In the genomic region with DNA sequence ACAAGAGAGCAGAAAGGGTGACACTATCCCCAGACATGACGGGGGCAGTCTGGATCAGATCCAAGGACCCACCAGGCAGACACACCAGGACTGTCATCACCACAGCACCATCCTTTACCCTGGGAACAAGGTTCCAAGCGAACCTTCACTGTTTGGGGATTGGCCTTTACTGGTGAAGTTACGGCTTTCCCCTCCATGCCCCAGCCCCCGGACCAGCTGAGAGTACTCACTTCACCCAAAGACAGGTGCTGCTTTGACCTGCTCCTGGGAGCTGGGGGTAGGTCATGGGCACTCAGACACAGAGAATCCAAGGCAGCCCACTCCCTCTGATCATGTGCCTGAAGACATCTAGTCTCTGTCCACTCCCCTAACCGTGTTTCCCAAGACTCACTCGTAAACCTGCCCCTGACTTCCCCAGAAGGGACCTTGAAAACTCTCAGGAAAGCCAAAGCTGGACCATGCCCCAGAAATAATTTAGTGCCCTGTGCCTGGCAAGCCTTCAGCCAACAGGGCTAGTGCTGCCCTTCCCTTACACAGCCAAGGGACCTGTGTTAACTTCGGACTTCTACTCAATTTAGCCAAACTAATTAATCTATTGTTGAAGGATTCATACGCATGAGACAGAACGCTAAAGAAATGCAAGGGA, we compare ENCODE assay signal across 1 cellular context.
TF ChIP-seq lines count a peak whose summit lies in the region.

No MANE protein-coding gene starts in this region.

TF ChIP-seq in IMR-90, 13 proteins besides CTCF, POLR2A, EP300 and RAD21:
- TF ChIP-seq, protein P1, sequence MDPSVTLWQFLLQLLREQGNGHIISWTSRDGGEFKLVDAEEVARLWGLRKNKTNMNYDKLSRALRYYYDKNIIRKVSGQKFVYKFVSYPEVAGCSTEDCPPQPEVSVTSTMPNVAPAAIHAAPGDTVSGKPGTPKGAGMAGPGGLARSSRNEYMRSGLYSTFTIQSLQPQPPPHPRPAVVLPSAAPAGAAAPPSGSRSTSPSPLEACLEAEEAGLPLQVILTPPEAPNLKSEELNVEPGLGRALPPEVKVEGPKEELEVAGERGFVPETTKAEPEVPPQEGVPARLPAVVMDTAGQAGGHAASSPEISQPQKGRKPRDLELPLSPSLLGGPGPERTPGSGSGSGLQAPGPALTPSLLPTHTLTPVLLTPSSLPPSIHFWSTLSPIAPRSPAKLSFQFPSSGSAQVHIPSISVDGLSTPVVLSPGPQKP (IDR thresholded peaks at IDR 0.05; ENCODE audit: borderline replicate concordance, low read depth, low read length) = no peak
- TF ChIP-seq, protein P2, sequence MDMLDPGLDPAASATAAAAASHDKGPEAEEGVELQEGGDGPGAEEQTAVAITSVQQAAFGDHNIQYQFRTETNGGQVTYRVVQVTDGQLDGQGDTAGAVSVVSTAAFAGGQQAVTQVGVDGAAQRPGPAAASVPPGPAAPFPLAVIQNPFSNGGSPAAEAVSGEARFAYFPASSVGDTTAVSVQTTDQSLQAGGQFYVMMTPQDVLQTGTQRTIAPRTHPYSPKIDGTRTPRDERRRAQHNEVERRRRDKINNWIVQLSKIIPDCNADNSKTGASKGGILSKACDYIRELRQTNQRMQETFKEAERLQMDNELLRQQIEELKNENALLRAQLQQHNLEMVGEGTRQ (IDR thresholded peaks at IDR 0.05; ENCODE audit: low read depth, low read length) = no peak
- TF ChIP-seq NFE2L2 (IDR thresholded peaks at IDR 0.05; ENCODE audit: low read depth, low read length) (no peak), SMC3 (IDR thresholded peaks at IDR 0.05; ENCODE audit: low read depth, low read length) (no peak), RCOR1 (IDR thresholded peaks at IDR 0.05; ENCODE audit: insufficient replicate concordance, low read length) (no peak), CEBPB (IDR thresholded peaks at IDR 0.05; ENCODE audit: low read depth, low read length) (no peak), BHLHE40 (IDR thresholded peaks at IDR 0.05; ENCODE audit: low read depth, low read length) (no peak), MXI1 (IDR thresholded peaks at IDR 0.05; ENCODE audit: borderline replicate concordance, low read depth, low read length) (no peak), FOS (IDR thresholded peaks at IDR 0.05; ENCODE audit: low read depth, low read length) (no peak), RFX5 (IDR thresholded peaks at IDR 0.05; ENCODE audit: low read depth, low read length) (no peak), MAFK (IDR thresholded peaks at IDR 0.05; ENCODE audit: low read depth, low read length) (no peak), CHD1 (IDR thresholded peaks at IDR 0.05; ENCODE audit: low read depth, low read length) (no peak), MAZ (IDR thresholded peaks at IDR 0.05; ENCODE audit: borderline replicate concordance, low read depth, low read length) (no peak)
